In the genomic region with DNA sequence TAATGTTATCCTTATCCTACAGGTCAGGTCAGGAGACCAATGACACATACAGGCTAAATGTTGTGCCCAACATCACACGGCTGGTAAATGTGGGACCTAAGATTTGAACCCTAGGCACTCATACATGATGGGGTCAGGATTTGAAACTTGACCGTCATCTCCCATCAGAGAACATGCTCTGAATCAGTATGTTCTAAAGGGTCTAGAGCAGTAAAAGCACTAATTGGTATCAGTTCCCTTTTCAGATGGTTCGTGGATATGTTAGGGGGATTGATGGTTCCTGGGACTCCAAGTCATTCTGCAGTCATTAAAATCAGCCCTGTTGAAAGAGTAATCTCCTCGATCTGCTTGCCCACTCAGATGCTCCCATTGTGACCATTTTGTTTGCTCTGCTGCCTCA, we compare ENCODE assay signal across 13 cellular contexts.
A peak's percentile ranks its signal among the peaks of the same experiment; 100 is the strongest.
DNase-seq lines count a peak whose midpoint lies in the region; ATAC-seq and TF ChIP-seq lines count a peak whose summit lies in the region.
"Had no signal": no experiment of that assay in that cellular context is flagged by ENCODE, and none has a peak within 500 bp of the region (broad histone marks: within the 10 kb centered on the region; RNA-seq: fewer than 3 reads in every experiment).

No MANE protein-coding gene starts in this region.

- intact Hi-C loops in MCF 10A (cut with micrococcal nuclease), result loop anchor here (5.0 kb wide), 1 partner anchor 381 kb away; no protein-coding TSS in a partner anchor

- CTCF ChIA-PET in MCF 10A (lab: Yijun Ruan, JAX), result interaction anchor here (0.6 to 6.3 kb wide), 36 partner anchors 9 to 380 kb away, joined by 3 to 243 read pairs (median 6); no protein-coding TSS in a partner anchor

- H3K27me3 Mint-ChIP-seq in memory B cell, result no peaks in the 10 kb centered on the region
- no peaks in the 10 kb centered on the region for H3K27me3 Mint-ChIP-seq in MCF 10A (ENCODE audit: insufficient read depth, unreplicated experiment)

- POLR2A ChIA-PET in MCF 10A (lab: Yijun Ruan, JAX), result interaction anchor here (0.6 to 1.5 kb wide), 8 partner anchors 15 to 183 kb away, joined by 3 to 5 read pairs (median 4); no protein-coding TSS in a partner anchor

- no peak for TF ChIP-seq CTCF in MCF 10A (IDR thresholded peaks at IDR 0.05; ENCODE audit: unreplicated experiment)

- H3K9me3 Mint-ChIP-seq in memory B cell (no peaks in the 10 kb centered on the region), MCF 10A (ENCODE audit: unreplicated experiment) (no peaks in the 10 kb centered on the region)
- H3K9me3 Mint-ChIP-seq: nephron had no signal

- H3K36me3 Mint-ChIP-seq in memory B cell (peaks cover 3% of the 10 kb centered on the region), MCF 10A (ENCODE audit: insufficient read depth, unreplicated experiment) (peaks cover 7% of the 10 kb centered on the region)

- H3K4me3 Mint-ChIP-seq in memory B cell, result no peak overlapping the region
- H3K4me3 Mint-ChIP-seq in MCF 10A (ENCODE audit: unreplicated experiment), result no peak overlapping the region
- H3K4me3 Mint-ChIP-seq: nephron had no signal

- H3K27ac Mint-ChIP-seq in memory B cell, result no peak overlapping the region
- no peak overlapping the region for H3K27ac Mint-ChIP-seq in MCF 10A (ENCODE audit: low read depth, unreplicated experiment)
- H3K27ac Mint-ChIP-seq: nephron had no signal

- H3K4me1 Mint-ChIP-seq in memory B cell (peaks cover 46% of the 10 kb centered on the region), MCF 10A (ENCODE audit: insufficient read depth, unreplicated experiment) (peaks cover 31% of the 10 kb centered on the region)

- no TSS peak for BruUV-seq in MCF 10A (replicated peaks; lab: Mats Ljungman, UMichigan)

- DNase-seq in memory B cell (ENCODE audit: low spot score in 2 of 2) (no peak), MCF 10A (ENCODE audit: unreplicated experiment) (no peak), Kasumi-1 (lab: John Stamatoyannopoulos, UW) (no peak)
- DNase-seq: COR-L47; kidney glomerular epithelial cell; NCI-H2081; stimulated activated CD4-positive, alpha-beta T cell treated with anti-CD3 and anti-CD28 coated beads, Interleukin-12 subunit alpha, Interleukin-12 subunit beta, amount 100 ng/mL, for 4 hours had no signal

- peak; percentile 31 for ATAC-seq in GM18520 (IDR thresholded peaks at IDR 0.05; ENCODE audit: unreplicated experiment)
- ATAC-seq in GM21447 (IDR thresholded peaks at IDR 0.05; ENCODE audit: unreplicated experiment), result peak; percentile 41
- ATAC-seq in HG03378 (IDR thresholded peaks at IDR 0.05; ENCODE audit: unreplicated experiment), result peak; percentile 70
- peak; percentile 66 for ATAC-seq in memory B cell (ENCODE audit: low read depth)
- ATAC-seq in HG03108 (IDR thresholded peaks at IDR 0.05; ENCODE audit: unreplicated experiment), result no peak
- ATAC-seq: K562 had no signal
